In the genomic region with DNA sequence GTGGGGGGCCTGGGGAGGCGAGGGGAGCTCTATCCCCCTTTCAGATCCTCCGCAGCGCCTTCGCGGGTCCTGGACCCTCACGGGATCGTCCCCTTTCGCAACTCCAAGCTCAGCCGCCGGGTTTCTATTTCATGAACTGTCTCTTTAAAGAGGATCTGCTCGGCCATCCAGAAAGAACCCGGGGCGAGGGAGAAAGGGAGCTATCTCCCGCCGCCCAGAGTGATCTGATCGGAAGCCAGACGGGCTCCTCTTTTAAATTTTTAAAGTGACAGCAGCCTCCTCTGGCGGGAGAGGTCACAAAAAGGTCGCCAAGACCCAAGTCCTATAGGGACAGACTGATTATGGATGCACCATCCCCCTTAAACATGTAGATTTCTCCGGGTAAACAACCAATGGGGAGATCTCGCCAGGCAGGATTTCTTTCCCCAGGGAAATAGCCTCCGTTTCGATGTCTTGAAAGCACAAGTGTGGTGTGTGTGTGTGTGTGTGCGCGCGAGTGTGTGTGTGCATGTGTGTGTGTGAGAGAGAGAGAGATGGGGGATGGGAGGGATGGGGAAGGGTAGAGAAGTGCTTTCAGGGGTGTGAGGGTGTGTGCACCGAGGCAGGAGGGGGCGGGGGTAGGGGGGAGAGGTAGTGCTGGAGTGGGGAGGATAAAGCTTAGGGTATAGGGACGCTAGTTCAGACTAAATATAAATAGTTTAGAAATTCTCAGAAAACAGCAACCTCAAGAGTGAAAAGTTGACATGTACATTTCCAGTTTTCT, we compare ENCODE assay signal across 8 cellular contexts.
A peak's percentile ranks its signal among the peaks of the same experiment; 100 is the strongest.
DNase-seq lines count a peak whose midpoint lies in the region; ATAC-seq and TF ChIP-seq lines count a peak whose summit lies in the region.

No MANE protein-coding gene starts in this region.

- peak overlapping the region; percentile 90 to 93 for H3K27ac ChIP-seq in ascending aorta
- H3K27ac ChIP-seq in psoas muscle: peak overlapping the region; percentile 62

- intact Hi-C loops in activated CD4-positive, alpha-beta T cell treated with anti-CD3 and anti-CD28 coated beads, Interleukin-2, amount 10 ng/mL, durations not matched to agents 24 days and 14 days (cut with micrococcal nuclease): no loop called here
- intact Hi-C loops in ascending aorta (cut with DNase I): loop anchor here (2.0 to 5.0 kb wide), 4 partner anchors 15 to 625 kb away; partner anchors contain the start of gene MYNN
- intact Hi-C loops in psoas muscle (cut with DNase I): loop anchor here (2.0 to 10.0 kb wide), 4 partner anchors 515 to 600 kb away; partner anchors contain the start of gene MECOM (in 1 of the 2)

- no peaks in the 10 kb centered on the region for H3K9me3 ChIP-seq in ascending aorta
- no peaks in the 10 kb centered on the region for H3K9me3 ChIP-seq in psoas muscle

- DNase-seq in activated CD4-positive, alpha-beta T cell treated with anti-CD3 and anti-CD28 coated beads, Interleukin-2, amount 10 ng/mL, durations not matched to agents 24 days and 14 days: peak; percentile 63
- DNase-seq in activated CD4-positive, alpha-beta T cell treated with anti-CD3 and anti-CD28 coated beads for 4 hours: no peak
- peak; percentile 49 for DNase-seq in NCI-H510A (lab: John Stamatoyannopoulos, UW)
- DNase-seq in ascending aorta (ENCODE audit: low spot score in 2 of 2): peak in 1 of 2 donors; percentile 74
- peak; percentile 62 for DNase-seq in hepatic stellate cell (ENCODE audit: low spot score)
- peak; percentile 13 to 53 for DNase-seq in psoas muscle
- no peak for DNase-seq in NK-92 (lab: John Stamatoyannopoulos, UW; ENCODE audit: unreplicated experiment)

- H3K4me3 Mint-ChIP-seq in activated CD4-positive, alpha-beta T cell treated with anti-CD3 and anti-CD28 coated beads, Interleukin-2, amount 10 ng/mL, durations not matched to agents 24 days and 14 days: peak overlapping the region; percentile 68

- H3K4me1 ChIP-seq in ascending aorta (peaks cover 0 to 7% of the 10 kb centered on the region in 2 donors), psoas muscle (peaks cover 6% of the 10 kb centered on the region)

- H3K27ac Mint-ChIP-seq in activated CD4-positive, alpha-beta T cell treated with anti-CD3 and anti-CD28 coated beads, Interleukin-2, amount 10 ng/mL, durations not matched to agents 24 days and 14 days: no peak overlapping the region

- no peaks in the 10 kb centered on the region for H3K36me3 Mint-ChIP-seq in activated CD4-positive, alpha-beta T cell treated with anti-CD3 and anti-CD28 coated beads, Interleukin-2, amount 10 ng/mL, durations not matched to agents 24 days and 14 days (ENCODE audit: low read depth)

- H3K4me1 Mint-ChIP-seq in activated CD4-positive, alpha-beta T cell treated with anti-CD3 and anti-CD28 coated beads, Interleukin-2, amount 10 ng/mL, durations not matched to agents 24 days and 14 days: peaks cover 18% of the 10 kb centered on the region

- no peak for TF ChIP-seq CTCF in ascending aorta (IDR thresholded peaks at IDR 0.05)
- no peak for TF ChIP-seq CTCF in psoas muscle (IDR thresholded peaks at IDR 0.05)

- H3K27me3 Mint-ChIP-seq in activated CD4-positive, alpha-beta T cell treated with anti-CD3 and anti-CD28 coated beads, Interleukin-2, amount 10 ng/mL, durations not matched to agents 24 days and 14 days: peaks cover 71% of the 10 kb centered on the region

- WGBS in psoas muscle, 3 donors: 2 to 3% (median 2%) methylated on average over 29 of the region's 29 CpGs

- ATAC-seq in psoas muscle (peak in 3 of 4 donors; percentile 40 to 53 (median 44)), HG02973 (IDR thresholded peaks at IDR 0.05; ENCODE audit: unreplicated experiment) (no peak)

- H3K4me3 ChIP-seq in ascending aorta (peak overlapping the region; percentile 65 to 69), psoas muscle (peak overlapping the region; percentile 67)

- no peaks in the 10 kb centered on the region for H3K36me3 ChIP-seq in ascending aorta
- H3K36me3 ChIP-seq in psoas muscle (ENCODE audit: insufficient read depth in 1 of 2, low read depth in 1 of 2): no peaks in the 10 kb centered on the region

- no peaks in the 10 kb centered on the region for H3K27me3 ChIP-seq in ascending aorta
- peaks cover 10 to 71% (median 12%) of the 10 kb centered on the region in 3 donors for H3K27me3 ChIP-seq in psoas muscle (ENCODE audit: insufficient read depth in 3 of 3, low read length in 2 of 3)

- no peaks in the 10 kb centered on the region for H3K9me3 Mint-ChIP-seq in activated CD4-positive, alpha-beta T cell treated with anti-CD3 and anti-CD28 coated beads, Interleukin-2, amount 10 ng/mL, durations not matched to agents 24 days and 14 days

Comparison
In these comparisons a context has a peak if more than half of its experiments do, and no peak if none do; other contexts are left out.
1. DNase-seq: peak in activated CD4-positive, alpha-beta T cell treated with anti-CD3 and anti-CD28 coated beads, Interleukin-2, amount 10 ng/mL, durations not matched to agents 24 days and 14 days (single experiment), NCI-H510A (single experiment), hepatic stellate cell (single experiment) and psoas muscle (2 of 2); none in activated CD4-positive, alpha-beta T cell treated with anti-CD3 and anti-CD28 coated beads for 4 hours (0 of 2) and NK-92 (single experiment).